9 cellular contexts compared by ENCODE assay signal in genomic region chr21:41923641-41924342, GRCh38. TPM values are rescaled to one million over a fixed set of nuclear protein-coding genes. Genes with fewer than 3 reads are reported as not detected.
DNase-seq lines count a peak whose midpoint lies in the region; ATAC-seq, FAIRE-seq and TF ChIP-seq lines count a peak whose summit lies in the region.
"Had no signal": no experiment of that assay in that cellular context is flagged by ENCODE, and none has a peak within 500 bp of the region (broad histone marks: within the 10 kb centered on the region; RNA-seq: fewer than 3 reads in every experiment).

No MANE protein-coding gene starts in this region.

- CTCF ChIA-PET in GM12878 (lab: Yijun Ruan, JAX) = interaction anchor here (0.8 to 4.9 kb wide), 6 partner anchors 29 to 194 kb away, joined by 3 to 15 read pairs (median 6); no protein-coding TSS in a partner anchor

- H2BK120ac ChIP-seq in mesenchymal stem cell (ENCODE audit: low read depth, low read length) = no peak overlapping the region
- no peak overlapping the region for H2BK120ac ChIP-seq in trophoblast cell (ENCODE audit: insufficient read depth, low read length, poor library complexity)

- intact Hi-C loops in GM12878 (cut with micrococcal nuclease; ENCODE audit: unreplicated experiment) = loop anchor here (5.0 to 10.0 kb wide), 2 partner anchors 36 to 191 kb away; no protein-coding TSS in a partner anchor

- no peaks in the 10 kb centered on the region for H3K9me3 Mint-ChIP-seq in activated T-cell treated with anti-CD3 and anti-CD28 coated beads, Interleukin-2, amount 50 U/mL, for 4 hours

- POLR2A ChIA-PET in GM12878 (lab: Charles Lee) = interaction anchor here (0.8 to 5.5 kb wide), 4 partner anchors 29 to 140 kb away, joined by 3 to 28 read pairs (median 8); partner anchors contain the start of genes PRDM15 and ZBTB21

- peak overlapping the region; percentile 64 for H3K9ac ChIP-seq in GM12878 (ENCODE audit: control insufficient read depth, insufficient read depth, low read length)
- H3K9ac ChIP-seq in mesenchymal stem cell (ENCODE audit: low read length) = peak overlapping the region; percentile 94
- no peak overlapping the region for H3K9ac ChIP-seq in trophoblast cell (ENCODE audit: low read length)

- TF ChIP-seq CTCF in GM12878 (IDR thresholded peaks at IDR 0.05 in 2 of 3, conservative IDR thresholded peaks at IDR 0.05 in 1 of 3; ENCODE audit: control insufficient read depth in 2 of 3, extremely low read depth in 1 of 3, insufficient read depth in 1 of 3, low read depth in 3 of 3, low read length in 3 of 3) (no peak), upper lobe of left lung (IDR thresholded peaks at IDR 0.05) (no peak)

- H4K91ac ChIP-seq in mesenchymal stem cell (ENCODE audit: low read length) = peak overlapping the region; percentile 18
- H4K91ac ChIP-seq in trophoblast cell (ENCODE audit: low read depth, low read length) = no peak overlapping the region

- H3K4me1 ChIP-seq in GM12878 (ENCODE audit: control insufficient read depth, insufficient read depth, low read length) = peaks cover 57% of the 10 kb centered on the region
- peaks cover 6% of the 10 kb centered on the region for H3K4me1 ChIP-seq in mesenchymal stem cell (ENCODE audit: control insufficient read depth, insufficient read depth, low read depth, low read length)
- peaks cover 39 to 49% (median 43%) of the 10 kb centered on the region in 4 donors for H3K4me1 ChIP-seq in upper lobe of left lung
- H3K4me1 ChIP-seq in trophoblast cell (ENCODE audit: control insufficient read depth in 1 of 2, insufficient read depth in 2 of 2, low read length in 2 of 2) = peaks cover 6 to 7% of the 10 kb centered on the region in 2 experiments

- peak overlapping the region; percentile 99 for H3K27ac ChIP-seq in GM12878 (ENCODE audit: control insufficient read depth, insufficient read depth)
- no peak overlapping the region for H3K27ac ChIP-seq in mesenchymal stem cell (ENCODE audit: low read length, poor library complexity, severe bottlenecking)
- peak overlapping the region; percentile 67 to 92 (median 84) for H3K27ac ChIP-seq in upper lobe of left lung
- H3K27ac ChIP-seq in trophoblast cell (ENCODE audit: low read depth, low read length) = no peak overlapping the region

- ATAC-seq in activated T-cell treated with anti-CD3 and anti-CD28 coated beads, Interleukin-2, amount 50 U/mL, for 4 hours = peak; percentile 50 to 62
- ATAC-seq in GM12878 (peak; percentile 22), upper lobe of left lung (ENCODE audit: low FRiP score in 2 of 2) (peak in 1 of 2 donors; percentile 88)

- no peak overlapping the region for H3K14ac ChIP-seq in mesenchymal stem cell (ENCODE audit: low read length in 2 of 2)
- no peak overlapping the region for H3K14ac ChIP-seq in trophoblast cell (ENCODE audit: low read length)

- H3K36me3 ChIP-seq in GM12878 (ENCODE audit: control insufficient read depth in 2 of 2, insufficient read depth in 2 of 2, low read length in 1 of 2) (no peaks in the 10 kb centered on the region; a peak in 1 of 4 replicates), mesenchymal stem cell (ENCODE audit: control insufficient read depth in 1 of 2, insufficient read depth in 2 of 2, low read depth in 1 of 2, low read length in 2 of 2) (peaks cover 14 to 21% of the 10 kb centered on the region in 2 experiments), upper lobe of left lung (peaks cover 0 to 3% (median 0%) of the 10 kb centered on the region in 4 donors), trophoblast cell (ENCODE audit: control insufficient read depth in 1 of 2, insufficient read depth in 2 of 2, low read length in 2 of 2) (no peaks in the 10 kb centered on the region)

- SMC1A ChIA-PET in GM12878 (lab: Charles Lee; ENCODE audit: uncharacterized antibody, unreplicated experiment) = interaction anchor here (0.6 to 5.3 kb wide), 13 partner anchors 9 to 336 kb away, joined by 3 to 51 read pairs (median 4); partner anchors contain the start of gene PRDM15

- H3K79me2 ChIP-seq in GM12878 (ENCODE audit: control insufficient read depth, insufficient read depth, low read length) (peaks cover 45% of the 10 kb centered on the region), trophoblast cell (ENCODE audit: control insufficient read depth, insufficient read depth, low read length, poor library complexity) (no peaks in the 10 kb centered on the region)

- FAIRE-seq in GM12878 (lab: Jason Lieb, UNC) = no peak

- H2BK15ac ChIP-seq in mesenchymal stem cell (ENCODE audit: low read depth, poor library complexity, severe bottlenecking) = no peak overlapping the region

- no peak for TF ChIP-seq POLR2A in GM12878 (IDR thresholded peaks at IDR 0.05; ENCODE audit: low read depth, low read length)
- no peak for TF ChIP-seq POLR2A in upper lobe of left lung (IDR thresholded peaks at IDR 0.05)

- peak overlapping the region; percentile 38 for H3K4me3 Mint-ChIP-seq in activated T-cell treated with anti-CD3 and anti-CD28 coated beads, Interleukin-2, amount 50 U/mL, for 4 hours

- TF ChIP-seq EP300 in GM12878 (IDR thresholded peaks at IDR 0.05; ENCODE audit: borderline replicate concordance in 1 of 2, control insufficient read depth in 1 of 2, low read depth in 2 of 2, low read length in 2 of 2) = no peak
- no peak for TF ChIP-seq EP300 in upper lobe of left lung (IDR thresholded peaks at IDR 0.05)

- H3K4ac ChIP-seq in mesenchymal stem cell (ENCODE audit: low read depth in 1 of 2, low read length in 2 of 2) = peak overlapping the region in 1 of 2 experiments; percentile 15
- no peak overlapping the region for H3K4ac ChIP-seq in trophoblast cell (ENCODE audit: low read depth, low read length)

- peaks cover 28% of the 10 kb centered on the region for H3K79me1 ChIP-seq in mesenchymal stem cell (replicated peaks; ENCODE audit: low read length, poor library complexity, severe bottlenecking)
- no peaks in the 10 kb centered on the region for H3K79me1 ChIP-seq in trophoblast cell (ENCODE audit: low read length)

- H4K12ac ChIP-seq in trophoblast cell (ENCODE audit: low read depth, low read length) = no peak overlapping the region

- peaks cover 2% of the 10 kb centered on the region for H3K36me3 Mint-ChIP-seq in activated T-cell treated with anti-CD3 and anti-CD28 coated beads, Interleukin-2, amount 50 U/mL, for 4 hours (ENCODE audit: insufficient read depth)

- peak overlapping the region in 1 of 2 experiments; percentile 77 for H3K23ac ChIP-seq in mesenchymal stem cell (ENCODE audit: low read length in 2 of 2)
- H3K23ac ChIP-seq in trophoblast cell (ENCODE audit: low read length) = no peak overlapping the region

- H2BK12ac ChIP-seq in mesenchymal stem cell (ENCODE audit: low read length in 2 of 2) = peak overlapping the region; percentile 9 to 42
- no peak overlapping the region for H2BK12ac ChIP-seq in trophoblast cell (ENCODE audit: low read length)

- H3K27me3 ChIP-seq in GM12878 (replicated peaks in 1 of 2; ENCODE audit: control insufficient read depth in 2 of 2, insufficient read depth in 2 of 2, low read length in 1 of 2) = no peaks in the 10 kb centered on the region
- H3K27me3 ChIP-seq in mesenchymal stem cell (ENCODE audit: control insufficient read depth in 1 of 2, insufficient read depth in 1 of 2, low read length in 2 of 2) = no peaks in the 10 kb centered on the region
- no peaks in the 10 kb centered on the region for H3K27me3 ChIP-seq in upper lobe of left lung
- H3K27me3 ChIP-seq in trophoblast cell (ENCODE audit: insufficient read depth, low read length) = no peaks in the 10 kb centered on the region

- in situ Hi-C loops in GM12878 (cut with MboI) = no loop called here

- no peaks in the 10 kb centered on the region for H4K20me1 ChIP-seq in GM12878 (ENCODE audit: control insufficient read depth, insufficient read depth)

- BruUV-seq in GM12878 (replicated peaks; lab: Mats Ljungman, UMichigan) = no TSS peak

- no peaks in the 10 kb centered on the region for H3K27me3 Mint-ChIP-seq in activated T-cell treated with anti-CD3 and anti-CD28 coated beads, Interleukin-2, amount 50 U/mL, for 4 hours (ENCODE audit: low read depth)

- no peaks in the 10 kb centered on the region for H3K9me3 ChIP-seq in GM12878 (replicated peaks; ENCODE audit: control insufficient read depth, insufficient read depth, low read length)
- H3K9me3 ChIP-seq in mesenchymal stem cell (ENCODE audit: control insufficient read depth, low read length) = no peaks in the 10 kb centered on the region
- no peaks in the 10 kb centered on the region for H3K9me3 ChIP-seq in upper lobe of left lung
- no peaks in the 10 kb centered on the region for H3K9me3 ChIP-seq in trophoblast cell (ENCODE audit: insufficient read depth, low read depth, low read length)

- H3K4me2 ChIP-seq in GM12878 (ENCODE audit: control insufficient read depth, insufficient read depth) (peak overlapping the region; percentile 97), mesenchymal stem cell (ENCODE audit: low read length, poor library complexity, severe bottlenecking) (no peak overlapping the region), trophoblast cell (ENCODE audit: low read length) (no peak overlapping the region)

- DNase-seq in activated T-cell treated with anti-CD3 and anti-CD28 coated beads, Interleukin-2, amount 50 U/mL, for 4 hours = no peak
- DNase-seq in activated T-cell treated with anti-CD3 and anti-CD28 coated beads for 4 hours (no peak), GM12878 (ENCODE audit: low read depth, low spot score) (no peak), mesenchymal stem cell (no peak), upper lobe of left lung (no peak), T1000 (lab: John Stamatoyannopoulos, UW) (no peak), trophoblast cell (no peak)
- no peak for DNase-seq in NK-92 treated with Interleukin-12 subunit alpha and Interleukin-12 subunit beta, amount 100 ng/mL, for 24 hours (lab: John Stamatoyannopoulos, UW)
- DNase-seq: nucleus accumbens had no signal

- H3K4me3 ChIP-seq in GM12878 (peak overlapping the region; percentile 81), mesenchymal stem cell (ENCODE audit: insufficient read depth in 1 of 2, low read depth in 1 of 2, low read length in 2 of 2) (peak overlapping the region in 1 of 2 experiments; percentile 69), upper lobe of left lung (peak overlapping the region in 1 of 4 donors; percentile 8), trophoblast cell (ENCODE audit: low read depth, low read length) (no peak overlapping the region)

- 64% methylated on average over 7 of the region's 7 CpGs for WGBS in GM12878 (ENCODE audit: insufficient coverage, insufficient replicate concordance, low lambda C conversion rate, missing lambda C conversion rate)
- WGBS in mesenchymal stem cell = 95% methylated on average over 6 of the region's 7 CpGs
- 35 to 49% methylated on average over 7 of the region's 7 CpGs for WGBS in upper lobe of left lung, 2 donors
- WGBS in trophoblast cell (ENCODE audit: extremely low coverage, insufficient coverage, insufficient read length) = no CpG with 5 or more reads among the region's 7 CpGs

- H3K4me1 Mint-ChIP-seq in activated T-cell treated with anti-CD3 and anti-CD28 coated beads, Interleukin-2, amount 50 U/mL, for 4 hours (ENCODE audit: low read depth) = peaks cover 49% of the 10 kb centered on the region

- TF ChIP-seq RAD21 in GM12878 (IDR thresholded peaks at IDR 0.05; ENCODE audit: insufficient read depth, low read depth, low read length) = no peak

- RAD21 ChIA-PET in GM12878 (lab: Charles Lee; ENCODE audit: unreplicated experiment) = interaction anchor here (0.9 to 2.9 kb wide), 13 partner anchors 10 to 184 kb away, joined by 3 to 9 read pairs (median 4); no protein-coding TSS in a partner anchor

- H2AFZ ChIP-seq in GM12878 (ENCODE audit: control insufficient read depth, low read depth, low read length) (no peak overlapping the region), mesenchymal stem cell (ENCODE audit: low read depth, low read length) (no peak overlapping the region), trophoblast cell (ENCODE audit: insufficient read depth, low read length, poor library complexity) (no peak overlapping the region)

- H3K18ac ChIP-seq in mesenchymal stem cell (ENCODE audit: low read depth in 1 of 2, low read length in 2 of 2) = no peak overlapping the region
- no peak overlapping the region for H3K18ac ChIP-seq in trophoblast cell (ENCODE audit: low read length)

- H2AK5ac ChIP-seq in mesenchymal stem cell (ENCODE audit: low read length, severe bottlenecking) (no peak overlapping the region), trophoblast cell (ENCODE audit: low read length) (no peak overlapping the region)

- H2BK5ac ChIP-seq in mesenchymal stem cell (ENCODE audit: low read depth, low read length, poor library complexity, severe bottlenecking) (no peak overlapping the region), trophoblast cell (ENCODE audit: low read depth, low read length, poor library complexity) (no peak overlapping the region)

- H4K8ac ChIP-seq in mesenchymal stem cell (ENCODE audit: low read length) (peak overlapping the region; percentile 19), trophoblast cell (ENCODE audit: low read depth, low read length) (no peak overlapping the region)

RNA-seq across cellular contexts. Expression of gene C2CD2, which starts 30.0 kb away (rescaled TPM):
- 1 to 10 TPM; 1.6 to 7.4 (median 4.3) TPM for total RNA-seq in activated T-cell treated with anti-CD3 and anti-CD28 coated beads, Interleukin-2, amount 50 U/mL, for 4 hours
- 193 and 225 TPM in 2 replicates for total RNA-seq in GM12878 (2013; cell fraction: nucleolus; rRNA removed)
- total RNA-seq in GM12878 (2014; rRNA removed) (13.0 and 13.7 TPM in 2 replicates), GM12878 (2014; rRNA removed; fragmentation: Illumina TruSeq; extraction: Trizol) (8.3 and 10.9 TPM in 2 replicates), GM12878 (2021) (11.2 and 11.6 TPM in 2 replicates), upper lobe of left lung (10 to 100 TPM in 5 of 6 donors, 1 to 10 TPM in 1; 9.6 to 34.6 (median 22.0) TPM)
- polyA plus RNA-seq in GM12878 (2011; ENCODE audit: low read depth) = 4.4 TPM
- polyA plus RNA-seq in GM12878 (2011; rRNA removed) (26.9 and 30.9 TPM in 2 replicates), GM12878 (2014; fragmentation: Illumina TruSeq; extraction: Trizol) (8.8 and 9.3 TPM in 2 replicates), GM12878 (2014; fragmentation: Nextera tagmentation; extraction: Ambion mirVana) (1 to 10 TPM; 2.2 to 2.9 TPM), GM12878 (2014; rRNA removed) (9.9 and 11.1 TPM in 2 replicates), GM12878 (2016; fragmentation: Nextera tagmentation; extraction: Ambion mirVana) (1 to 10 TPM; 2.5 to 4.9 TPM)
- polyA plus RNA-seq in GM12878 (2011; cell fraction: cytosol; rRNA removed) = 22.6 and 26.7 TPM in 2 replicates
- 59.4 and 76.9 TPM in 2 replicates for polyA plus RNA-seq in GM12878 (2011; cell fraction: nucleus; rRNA removed)
- polyA plus RNA-seq in GM12878 (2012) = 7.7 and 13.4 TPM in 2 replicates
- 57.2 and 71.5 TPM in 2 replicates for polyA minus RNA-seq in GM12878 (2011; rRNA and poly(A)+ RNA removed)
- polyA minus RNA-seq in GM12878 (2011; cell fraction: cytosol; rRNA and poly(A)+ RNA removed) = 9.8 and 11.5 TPM in 2 replicates
- polyA minus RNA-seq in GM12878 (2011; cell fraction: nucleus; rRNA and poly(A)+ RNA removed) = 29.0 and 42.4 TPM in 2 replicates
- 11.4 TPM for polyA plus RNA-seq in mesenchymal stem cell (2013, experiment 1 of 2)
- polyA plus RNA-seq in mesenchymal stem cell (2013, experiment 2 of 2) = 11.3 TPM
- 5.3 and 5.6 TPM in 2 replicates for polyA plus RNA-seq in trophoblast cell (2013)

RNA-seq across cellular contexts. Expression of gene PRDM15, which starts 44.6 kb away (rescaled TPM):
- total RNA-seq in activated T-cell treated with anti-CD3 and anti-CD28 coated beads, Interleukin-2, amount 50 U/mL, for 4 hours = 10 to 100 TPM; 10.4 to 11.7 (median 11.4) TPM
- 44.8 and 48.4 TPM in 2 replicates for total RNA-seq in GM12878 (2013; cell fraction: nucleolus; rRNA removed)
- total RNA-seq in GM12878 (2014; rRNA removed) (9.8 and 10.5 TPM in 2 replicates), GM12878 (2014; rRNA removed; fragmentation: Illumina TruSeq; extraction: Trizol) (6.3 and 6.8 TPM in 2 replicates), GM12878 (2021) (10.8 and 16.0 TPM in 2 replicates), upper lobe of left lung (10 to 100 TPM in 2 of 6 donors, 1 to 10 TPM in 4; 5.3 to 31.4 (median 7.4) TPM)
- polyA plus RNA-seq in GM12878 (2011; ENCODE audit: low read depth) = 7.0 TPM
- polyA plus RNA-seq in GM12878 (2011; rRNA removed) (6.1 and 12.5 TPM in 2 replicates), GM12878 (2014; fragmentation: Illumina TruSeq; extraction: Trizol) (6.0 and 9.0 TPM in 2 replicates), GM12878 (2014; fragmentation: Nextera tagmentation; extraction: Ambion mirVana) (1 to 10 TPM; 2.2 to 2.8 TPM), GM12878 (2014; rRNA removed) (12.4 and 16.2 TPM in 2 replicates), GM12878 (2016; fragmentation: Nextera tagmentation; extraction: Ambion mirVana) (1 to 10 TPM; 7.2 to 8.2 TPM)
- 11.1 and 15.7 TPM in 2 replicates for polyA plus RNA-seq in GM12878 (2011; cell fraction: cytosol; rRNA removed)
- polyA plus RNA-seq in GM12878 (2011; cell fraction: nucleus; rRNA removed) = 107 and 122 TPM in 2 replicates
- polyA plus RNA-seq in GM12878 (2012) = 10.3 and 10.7 TPM in 2 replicates
- polyA minus RNA-seq in GM12878 (2011; rRNA and poly(A)+ RNA removed) = 17.7 and 31.5 TPM in 2 replicates
- polyA minus RNA-seq in GM12878 (2011; cell fraction: cytosol; rRNA and poly(A)+ RNA removed) = 4.0 and 8.4 TPM in 2 replicates
- 19.6 and 32.8 TPM in 2 replicates for polyA minus RNA-seq in GM12878 (2011; cell fraction: nucleus; rRNA and poly(A)+ RNA removed)
- 2.5 TPM for polyA plus RNA-seq in mesenchymal stem cell (2013, experiment 1 of 2)
- 2.1 TPM for polyA plus RNA-seq in mesenchymal stem cell (2013, experiment 2 of 2)
- polyA plus RNA-seq in trophoblast cell (2013) = 3.3 and 3.6 TPM in 2 replicates

Comparison
In these comparisons a context has a peak if more than half of its experiments do, and no peak if none do; other contexts are left out.
1. H3K27ac ChIP-seq: peak in GM12878 (single experiment) and upper lobe of left lung (4 of 4); none in mesenchymal stem cell (single experiment) and trophoblast cell (single experiment).